ENCODE assay signal across 2 cellular contexts in the genomic region with DNA sequence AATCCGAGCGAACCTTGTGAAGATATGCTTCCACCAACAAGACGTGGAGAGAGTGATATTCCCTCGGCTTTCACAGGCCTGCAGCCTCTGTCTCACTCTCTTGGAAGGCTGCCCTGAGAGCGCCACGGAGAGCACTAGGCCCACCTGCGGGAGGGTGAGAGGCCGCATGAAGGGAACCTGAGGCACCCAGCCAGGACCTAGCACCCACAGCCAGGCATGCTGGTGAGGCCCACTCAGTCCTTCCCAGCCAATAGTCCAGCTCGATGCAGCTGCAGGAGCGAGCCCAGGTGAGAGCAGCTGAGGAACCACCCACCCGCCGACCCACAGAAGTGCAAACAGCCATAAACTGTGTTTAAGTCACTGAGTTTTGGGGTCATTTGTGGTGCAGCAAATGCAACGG.
TF ChIP-seq lines count a peak whose summit lies in the region.

No MANE protein-coding gene starts in this region.

TF ChIP-seq in HepG2, 621 proteins besides CTCF, POLR2A, EP300 and RAD21:
- TF ChIP-seq ZBTB7A (CRISPR knock-in tag; IDR thresholded peaks at IDR 0.05): no peak
- no peak for TF ChIP-seq HOXA3 (CRISPR knock-in tag; IDR thresholded peaks at IDR 0.05)
- no peak for TF ChIP-seq KLF6 (CRISPR knock-in tag; IDR thresholded peaks at IDR 0.05)
- no peak for TF ChIP-seq ZSCAN22 (CRISPR knock-in tag; IDR thresholded peaks at IDR 0.05)
- no peak for TF ChIP-seq NRL (CRISPR knock-in tag; IDR thresholded peaks at IDR 0.05; ENCODE audit: borderline replicate concordance)
- TF ChIP-seq SIN3B (IDR thresholded peaks at IDR 0.05; ENCODE audit: low read length): no peak

TF ChIP-seq in K562, 482 proteins besides CTCF, POLR2A, EP300 and RAD21:
- TF ChIP-seq HNRNPK (IDR thresholded peaks at IDR 0.05; ENCODE audit: low read depth, low read length, poor library complexity, severe bottlenecking): no peak
- TF ChIP-seq ZHX1 (conservative IDR thresholded peaks at IDR 0.05; ENCODE audit: low read length): no peak
- TF ChIP-seq WHSC1 (IDR thresholded peaks at IDR 0.05; ENCODE audit: low read length): no peak
- no peak for TF ChIP-seq AFF1 (IDR thresholded peaks at IDR 0.05; ENCODE audit: low read depth in 1 of 2, partially characterized antibody in 2 of 2)
- no peak for TF ChIP-seq L3MBTL2 (IDR thresholded peaks at IDR 0.05)
- no peak for TF ChIP-seq NFATC3 (IDR thresholded peaks at IDR 0.05)
- no peak for TF ChIP-seq ELF2 (CRISPR knock-in tag; IDR thresholded peaks at IDR 0.05)
- TF ChIP-seq, protein P1, sequence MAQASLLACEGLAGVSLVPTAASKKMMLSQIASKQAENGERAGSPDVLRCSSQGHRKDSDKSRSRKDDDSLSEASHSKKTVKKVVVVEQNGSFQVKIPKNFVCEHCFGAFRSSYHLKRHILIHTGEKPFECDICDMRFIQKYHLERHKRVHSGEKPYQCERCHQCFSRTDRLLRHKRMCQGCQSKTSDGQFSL (CRISPR knock-in tag; IDR thresholded peaks at IDR 0.05): no peak
- TF ChIP-seq, protein P1 (tag; IDR thresholded peaks at IDR 0.05): no peak
- no peak for TF ChIP-seq ZFX (CRISPR knock-in tag; IDR thresholded peaks at IDR 0.05)
- no peak for TF ChIP-seq MAFF (IDR thresholded peaks at IDR 0.05; ENCODE audit: low read length)
TF ChIP-seq in K562: peak in this region for 0.
